ENCODE assay signal across 12 cellular contexts in genomic region chr17:36942031-36942599, GRCh38. TPM values are rescaled to one million over a fixed set of nuclear protein-coding genes. Genes with fewer than 3 reads are reported as not detected.
DNase-seq lines count a peak whose midpoint lies in the region; ATAC-seq, FAIRE-seq and TF ChIP-seq lines count a peak whose summit lies in the region.
"Had no signal": no experiment of that assay in that cellular context is flagged by ENCODE, and none has a peak within 500 bp of the region (broad histone marks: within the 10 kb centered on the region; RNA-seq: fewer than 3 reads in every experiment).

No MANE protein-coding gene starts in this region.

- H3K9me3 ChIP-seq in BLaER1 (peaks cover 37% of the 10 kb centered on the region), H9 (ENCODE audit: control insufficient read depth, low read depth, low read length) (no peaks in the 10 kb centered on the region), H1 (ENCODE audit: insufficient read depth in 2 of 2, low read depth in 1 of 2, low read length in 1 of 2) (no peaks in the 10 kb centered on the region; a peak in 1 of 4 replicates)
- H3K9me3 ChIP-seq in naive thymus-derived CD4-positive, alpha-beta T cell (ENCODE audit: control insufficient read depth in 2 of 3, low read length in 3 of 3), result no peaks in the 10 kb centered on the region
- H3K9me3 ChIP-seq: MG63 had no signal

- H3K9me3 Mint-ChIP-seq in H9, result peaks cover 0 to 7% of the 10 kb centered on the region in 2 experiments; a peak in 1 of 5 replicates
- peaks cover 0 to 6% (median 2%) of the 10 kb centered on the region in 11 donors for H3K9me3 Mint-ChIP-seq in naive thymus-derived CD4-positive, alpha-beta T cell

- H2BK5ac ChIP-seq in H9 (ENCODE audit: insufficient read length, low read length) (no peak overlapping the region), H1 (ENCODE audit: low read depth, low read length) (no peak overlapping the region)

- TF ChIP-seq EP300 in H1 (IDR thresholded peaks at IDR 0.05; ENCODE audit: borderline replicate concordance in 1 of 2, low read depth in 2 of 2, low read length in 2 of 2), result no peak

- POLR2A ChIA-PET in H1 (lab: Charles Lee; ENCODE audit: partially characterized antibody), result interaction anchor here (5.9 kb wide), 1 partner anchor 9 kb away, joined by 45 read pairs; no protein-coding TSS in a partner anchor
- POLR2A ChIA-PET in naive thymus-derived CD4-positive, alpha-beta T cell (lab: Charles Lee), result no interaction called here

- H3K4me3 Mint-ChIP-seq in H9, result peak overlapping the region; percentile 21 to 56; a peak in 3 of 5 replicates
- H3K4me3 Mint-ChIP-seq in naive thymus-derived CD4-positive, alpha-beta T cell, result peak overlapping the region in 9 of 10 donors; percentile 12 to 50 (median 29)

- H3K56ac ChIP-seq in H9 (ENCODE audit: insufficient read length, low read depth, low read length) (no peak overlapping the region), H1 (replicated peaks; ENCODE audit: insufficient read length, low read depth, low read length) (no peak overlapping the region)

- CTCF ChIA-PET in H1 (lab: Charles Lee; ENCODE audit: partially characterized antibody), result interaction anchor here (0.9 to 2.1 kb wide), 3 partner anchors 11 to 105 kb away, joined by 3 to 5 read pairs (median 4); no protein-coding TSS in a partner anchor
- CTCF ChIA-PET in naive thymus-derived CD4-positive, alpha-beta T cell (lab: Charles Lee), result no interaction called here

- H4K20me1 ChIP-seq in BLaER1 (peaks cover 83% of the 10 kb centered on the region), H9 (ENCODE audit: control insufficient read depth, insufficient read depth, insufficient read length) (peaks cover 4% of the 10 kb centered on the region), H1 (replicated peaks in 1 of 2; ENCODE audit: control insufficient read depth in 1 of 2, insufficient read depth in 2 of 2, low read length in 2 of 2) (peaks cover 10 to 28% of the 10 kb centered on the region in 2 experiments)

- H4K91ac ChIP-seq in H9 (ENCODE audit: insufficient read length, low read depth, low read length) (no peak overlapping the region), H1 (replicated peaks; ENCODE audit: insufficient read length, low read length) (no peak overlapping the region)

- no peak overlapping the region for H3K27ac Mint-ChIP-seq in H9
- peak overlapping the region in 2 of 9 donors; percentile 4 to 61 for H3K27ac Mint-ChIP-seq in naive thymus-derived CD4-positive, alpha-beta T cell

- H3K4me2 ChIP-seq in BLaER1, result no peak overlapping the region
- peak overlapping the region; percentile 37 for H3K4me2 ChIP-seq in H9 (ENCODE audit: insufficient read depth, insufficient read length, low read length)
- peak overlapping the region; percentile 70 to 88 for H3K4me2 ChIP-seq in H1 (ENCODE audit: insufficient read depth in 1 of 2, low read depth in 2 of 2, low read length in 2 of 2)

- TF ChIP-seq RAD21 in H1 (IDR thresholded peaks at IDR 0.05 in 1 of 2, conservative IDR thresholded peaks at IDR 0.05 in 1 of 2; ENCODE audit: low read depth in 2 of 2, low read length in 2 of 2), result no peak

- peak; percentile 33 for ATAC-seq in naive thymus-derived CD4-positive, alpha-beta T cell
- no peak for ATAC-seq in GM18867 (IDR thresholded peaks at IDR 0.05; ENCODE audit: unreplicated experiment)

- no peak overlapping the region for H2AFZ ChIP-seq in H9 (ENCODE audit: low read length)
- no peak overlapping the region for H2AFZ ChIP-seq in H1 (ENCODE audit: low read length)

- peaks cover 42 to 72% of the 10 kb centered on the region in 2 experiments for H3K4me1 Mint-ChIP-seq in H9
- H3K4me1 Mint-ChIP-seq in naive thymus-derived CD4-positive, alpha-beta T cell, result peaks cover 19 to 56% (median 41%) of the 10 kb centered on the region in 7 donors

- H3K79me1 ChIP-seq in H9 (ENCODE audit: insufficient read depth, low read depth, low read length, poor library complexity, severe bottlenecking) (no peaks in the 10 kb centered on the region), H1 (ENCODE audit: low read depth, low read length) (no peaks in the 10 kb centered on the region)

- WGBS in H9 (ENCODE audit: extremely low coverage, insufficient read length, low lambda C conversion rate), result no CpG with 5 or more reads among the region's 56 CpGs
- WGBS in H1 (ENCODE audit: extremely low coverage in 1 of 2, insufficient coverage in 1 of 2, insufficient read length in 1 of 2, insufficient replicate concordance in 2 of 2, low coverage in 1 of 2, low lambda C conversion rate in 2 of 2, missing lambda C conversion rate in 1 of 2), 2 experiments, result 2% methylated on average over 36 of the region's 56 CpGs; no CpG with 5 or more reads in 1 of the 2 experiments

- H4K8ac ChIP-seq in H9 (replicated peaks; ENCODE audit: insufficient read length, low read depth, low read length), result no peak overlapping the region
- H4K8ac ChIP-seq in H1 (ENCODE audit: extremely low read depth, insufficient read depth, low read length), result peak overlapping the region; percentile 1; the same call in 1 of the 2 replicates

- no peak overlapping the region for H3K14ac ChIP-seq in H9 (ENCODE audit: insufficient read depth, low read length)
- no peak overlapping the region for H3K14ac ChIP-seq in H1 (ENCODE audit: insufficient read length)

- DNase-seq in H9 (peak; percentile 75), H1 (ENCODE audit: low read depth in 1 of 2, low spot score in 2 of 2) (peak in 1 of 2 experiments; percentile 80), NCI-H1417 (lab: John Stamatoyannopoulos, UW) (no peak), MV-4-11 (lab: John Stamatoyannopoulos, UW) (no peak)
- no peak for DNase-seq in naive thymus-derived CD4-positive, alpha-beta T cell
- DNase-seq in NK-92 treated with Interleukin-12 subunit alpha and Interleukin-12 subunit beta, amount 100 ng/mL, for 24 hours (lab: John Stamatoyannopoulos, UW), result no peak
- DNase-seq: central memory CD4-positive, alpha-beta T cell; left cardiac atrium; MG63 had no signal

- no peak for TF ChIP-seq POLR2A in H1 (IDR thresholded peaks at IDR 0.05; ENCODE audit: control extremely low read depth in 1 of 2, low read depth in 2 of 2, low read length in 2 of 2)

- H3K9ac ChIP-seq in BLaER1 (no peak overlapping the region), H9 (ENCODE audit: extremely low read depth, insufficient read length, low read length) (no peak overlapping the region), H1 (replicated peaks in 1 of 4; ENCODE audit: extremely low read depth in 1 of 4, low read depth in 3 of 4, low read length in 3 of 4) (no peak overlapping the region)

- H2BK120ac ChIP-seq in H9 (ENCODE audit: low read depth, low read length, poor library complexity, severe bottlenecking) (no peak overlapping the region), H1 (replicated peaks; ENCODE audit: low read depth, low read length) (no peak overlapping the region)

- H3K4me3 ChIP-seq in BLaER1, result peak overlapping the region; percentile 47
- H3K4me3 ChIP-seq in H1 (ENCODE audit: extremely low read depth in 1 of 4, insufficient read depth in 2 of 4, low read depth in 3 of 4, low read length in 4 of 4), result peak overlapping the region in 2 of 4 experiments; percentile 7 to 54; a peak in 2 of 8 replicates
- no peak overlapping the region for H3K4me3 ChIP-seq in naive thymus-derived CD4-positive, alpha-beta T cell (ENCODE audit: low read length)
- H3K4me3 ChIP-seq: MG63 had no signal

- H4K5ac ChIP-seq in H9 (ENCODE audit: insufficient read length, low read depth, low read length) (no peak overlapping the region), H1 (ENCODE audit: insufficient read length, low read depth, low read length) (no peak overlapping the region)

- H3K4ac ChIP-seq in H9 (ENCODE audit: low read depth, low read length) (no peak overlapping the region), H1 (replicated peaks; ENCODE audit: insufficient read length, low read depth, low read length) (no peak overlapping the region)

- no peaks in the 10 kb centered on the region; a peak in 1 of 7 replicates for H3K36me3 Mint-ChIP-seq in H9 (ENCODE audit: insufficient read depth in 1 of 3, low read depth in 3 of 3)
- H3K36me3 Mint-ChIP-seq in naive thymus-derived CD4-positive, alpha-beta T cell, result peaks cover 0 to 6% (median 0%) of the 10 kb centered on the region in 5 donors

- no peak overlapping the region for H3T11ph ChIP-seq in H9 (ENCODE audit: low read length)

- H3K27ac ChIP-seq in BLaER1 (no peak overlapping the region), H9 (ENCODE audit: insufficient read length, low read depth, low read length) (no peak overlapping the region), H1 (ENCODE audit: low read depth, low read length) (no peak overlapping the region)
- no peak overlapping the region for H3K27ac ChIP-seq in naive thymus-derived CD4-positive, alpha-beta T cell (ENCODE audit: low read depth, low read length)

- H3K23me2 ChIP-seq in H9 (ENCODE audit: insufficient read length, low read depth, low read length, poor library complexity, severe bottlenecking), result peaks cover 2% of the 10 kb centered on the region
- H3K23me2 ChIP-seq in H1 (ENCODE audit: low read depth, low read length), result peaks cover 5% of the 10 kb centered on the region; the same call in 1 of the 2 replicates

- TF ChIP-seq CTCF in H9 (conservative IDR thresholded peaks at IDR 0.05) (no peak), H1 (IDR thresholded peaks at IDR 0.05; ENCODE audit: control extremely low read depth in 1 of 3, insufficient read depth in 1 of 3, low read depth in 1 of 3, low read length in 3 of 3) (no peak)

- H2BK20ac ChIP-seq in H9 (ENCODE audit: low read depth, low read length, poor library complexity, severe bottlenecking), result no peak overlapping the region
- no peak overlapping the region for H2BK20ac ChIP-seq in H1 (ENCODE audit: low read length)

- H3K79me2 ChIP-seq in H9 (ENCODE audit: insufficient read depth, low read length) (no peaks in the 10 kb centered on the region), H1 (ENCODE audit: control insufficient read depth in 1 of 2, insufficient read depth in 2 of 2, low read length in 2 of 2) (no peaks in the 10 kb centered on the region)

- H3K4me1 ChIP-seq in BLaER1, result peaks cover 13% of the 10 kb centered on the region
- no peaks in the 10 kb centered on the region for H3K4me1 ChIP-seq in H9 (ENCODE audit: insufficient read depth, low read length)
- peaks cover 7 to 63% (median 51%) of the 10 kb centered on the region in 4 experiments for H3K4me1 ChIP-seq in H1 (replicated peaks in 1 of 4; ENCODE audit: control insufficient read depth in 3 of 4, insufficient read depth in 4 of 4, low read length in 3 of 4)
- H3K4me1 ChIP-seq in naive thymus-derived CD4-positive, alpha-beta T cell (ENCODE audit: control insufficient read depth in 2 of 2, insufficient read depth in 2 of 2, low read length in 2 of 2), result peaks cover 23% of the 10 kb centered on the region in 2 donors

- intact Hi-C loops in naive thymus-derived CD4-positive, alpha-beta T cell (cut with micrococcal nuclease), result loop anchor here (5.0 to 10.0 kb wide), 2 partner anchors 800 to 1357 kb away; partner anchors contain the start of gene AP2B1 (in 1 of the 2)

- H2BK15ac ChIP-seq in H9 (ENCODE audit: low read depth, low read length) (no peak overlapping the region), H1 (ENCODE audit: low read length) (peak overlapping the region; percentile 95; the same call in 1 of the 2 replicates)

- peaks cover 100% of the 10 kb centered on the region for H3K27me3 Mint-ChIP-seq in H9 (ENCODE audit: low read depth)
- peaks cover 70 to 86% (median 80%) of the 10 kb centered on the region in 5 donors for H3K27me3 Mint-ChIP-seq in naive thymus-derived CD4-positive, alpha-beta T cell

- H3K18ac ChIP-seq in H9 (ENCODE audit: insufficient read length, low read depth, low read length) (no peak overlapping the region), H1 (ENCODE audit: extremely low read depth, low read length) (no peak overlapping the region; the same call in 1 of the 2 replicates)

- H2BK12ac ChIP-seq in H9 (ENCODE audit: insufficient read length, low read depth, low read length) (no peak overlapping the region), H1 (ENCODE audit: low read depth, low read length) (peak overlapping the region; percentile 89)

- H3K23ac ChIP-seq in H9 (ENCODE audit: insufficient read length, low read depth, low read length) (no peak overlapping the region), H1 (ENCODE audit: insufficient read length) (no peak overlapping the region)

- H3K27me3 ChIP-seq in BLaER1, result peaks cover 100% of the 10 kb centered on the region
- peaks cover 92% of the 10 kb centered on the region for H3K27me3 ChIP-seq in H9 (ENCODE audit: insufficient read depth, low read length)
- peaks cover 92 to 100% (median 96%) of the 10 kb centered on the region in 4 experiments for H3K27me3 ChIP-seq in H1 (replicated peaks in 1 of 4; ENCODE audit: control insufficient read depth in 3 of 4, extremely low read depth in 1 of 4, insufficient read depth in 3 of 4, low read length in 3 of 4)
- H3K27me3 ChIP-seq in naive thymus-derived CD4-positive, alpha-beta T cell (ENCODE audit: control insufficient read depth in 2 of 2, insufficient read depth in 2 of 2, low read length in 2 of 2), result peaks cover 25 to 71% of the 10 kb centered on the region in 2 donors

- H2AK5ac ChIP-seq in H9 (ENCODE audit: insufficient read length, low read length) (no peak overlapping the region), H1 (ENCODE audit: low read depth, low read length) (0 out of 2 replicates have a peak overlapping the region, but pooled peaks have one; percentile 97)

- no peak for FAIRE-seq in H1 (lab: Jason Lieb, UNC)

- H3K36me3 ChIP-seq in BLaER1 (peaks cover 6% of the 10 kb centered on the region; the same call in 1 of the 2 replicates), H1 (ENCODE audit: control insufficient read depth in 2 of 4, insufficient read depth in 4 of 4, low read length in 3 of 4) (peaks cover 0 to 13% (median 0%) of the 10 kb centered on the region in 4 experiments; a peak in 1 of 8 replicates)
- no peaks in the 10 kb centered on the region for H3K36me3 ChIP-seq in naive thymus-derived CD4-positive, alpha-beta T cell (ENCODE audit: control insufficient read depth in 2 of 3, insufficient read depth in 3 of 3, low read length in 3 of 3)
- H3K36me3 ChIP-seq: MG63 had no signal

RNA-seq across cellular contexts. Expression of gene LHX1, which starts 4.8 kb away (rescaled TPM):
- total RNA-seq in H9 (2021), result 0.20 and 0.22 TPM in 2 replicates
- total RNA-seq in H1 (2021; fragmentation: NEBNext Ultra II Directional; extraction: Animal tissue kit (Norgen Biotek cat#: 25700)), result 0.93 and 1.5 TPM in 2 replicates
- polyA plus RNA-seq in H1 (2011; rRNA removed), result 0.26 and 0.33 TPM in 2 replicates
- polyA plus RNA-seq in H1 (2011; cell fraction: cytosol; rRNA removed), result 0.21 TPM
- polyA plus RNA-seq in H1 (2011; cell fraction: nucleus; rRNA removed), result 0.67 TPM
- polyA plus RNA-seq in H1 (2012, experiment 1 of 2), result 0.57 to 1.4 TPM (median 0.94 TPM) in 4 replicates
- polyA plus RNA-seq in H1 (2012, experiment 2 of 2), result 0.81 TPM
- 0.53 TPM for polyA plus RNA-seq in H1 (2013, experiment 1 of 2)
- polyA plus RNA-seq in H1 (2013, experiment 2 of 2), result 0.39 TPM
- 0.35 TPM in 1 of 2 replicates, not detected in the other for polyA minus RNA-seq in H1 (2011; rRNA and poly(A)+ RNA removed)
- polyA minus RNA-seq in H1 (2011; cell fraction: cytosol; rRNA and poly(A)+ RNA removed), result not detected
- polyA minus RNA-seq in H1 (2011; cell fraction: nucleus; rRNA and poly(A)+ RNA removed), result 0.70 TPM
- under 1 TPM in 1 of 5 experiments, not detected in 4; 0.15 TPM for total RNA-seq in naive thymus-derived CD4-positive, alpha-beta T cell
- not detected for polyA plus RNA-seq in naive thymus-derived CD4-positive, alpha-beta T cell
- total RNA-seq: left cardiac atrium had no signal
- polyA plus RNA-seq: urinary bladder had no signal

RNA-seq across cellular contexts. Expression of gene AATF, which starts 6.6 kb away (rescaled TPM):
- total RNA-seq in H9 (2021), result 69.6 and 74.9 TPM in 2 replicates
- total RNA-seq in H1 (2021; fragmentation: NEBNext Ultra II Directional; extraction: Animal tissue kit (Norgen Biotek cat#: 25700)), result 62.8 and 67.7 TPM in 2 replicates
- 20.1 and 23.7 TPM in 2 replicates for polyA plus RNA-seq in H1 (2011; rRNA removed)
- 26.3 TPM for polyA plus RNA-seq in H1 (2011; cell fraction: cytosol; rRNA removed)
- polyA plus RNA-seq in H1 (2011; cell fraction: nucleus; rRNA removed), result 29.8 TPM
- 66.6 to 96.2 TPM (median 77.0 TPM) in 4 replicates for polyA plus RNA-seq in H1 (2012, experiment 1 of 2)
- 23.2 TPM for polyA plus RNA-seq in H1 (2012, experiment 2 of 2)
- 74.6 TPM for polyA plus RNA-seq in H1 (2013, experiment 1 of 2)
- 70.3 TPM for polyA plus RNA-seq in H1 (2013, experiment 2 of 2)
- polyA minus RNA-seq in H1 (2011; rRNA and poly(A)+ RNA removed), result 24.8 and 31.2 TPM in 2 replicates
- 21.7 TPM for polyA minus RNA-seq in H1 (2011; cell fraction: cytosol; rRNA and poly(A)+ RNA removed)
- 26.4 TPM for polyA minus RNA-seq in H1 (2011; cell fraction: nucleus; rRNA and poly(A)+ RNA removed)
- 10 to 100 TPM; 39.7 to 70.8 (median 58.7) TPM for total RNA-seq in naive thymus-derived CD4-positive, alpha-beta T cell
- polyA plus RNA-seq in naive thymus-derived CD4-positive, alpha-beta T cell, result 10 to 100 TPM; 70.1 to 97.1 TPM
